ENCODE assay signal across 1 cellular context in the genomic region with DNA sequence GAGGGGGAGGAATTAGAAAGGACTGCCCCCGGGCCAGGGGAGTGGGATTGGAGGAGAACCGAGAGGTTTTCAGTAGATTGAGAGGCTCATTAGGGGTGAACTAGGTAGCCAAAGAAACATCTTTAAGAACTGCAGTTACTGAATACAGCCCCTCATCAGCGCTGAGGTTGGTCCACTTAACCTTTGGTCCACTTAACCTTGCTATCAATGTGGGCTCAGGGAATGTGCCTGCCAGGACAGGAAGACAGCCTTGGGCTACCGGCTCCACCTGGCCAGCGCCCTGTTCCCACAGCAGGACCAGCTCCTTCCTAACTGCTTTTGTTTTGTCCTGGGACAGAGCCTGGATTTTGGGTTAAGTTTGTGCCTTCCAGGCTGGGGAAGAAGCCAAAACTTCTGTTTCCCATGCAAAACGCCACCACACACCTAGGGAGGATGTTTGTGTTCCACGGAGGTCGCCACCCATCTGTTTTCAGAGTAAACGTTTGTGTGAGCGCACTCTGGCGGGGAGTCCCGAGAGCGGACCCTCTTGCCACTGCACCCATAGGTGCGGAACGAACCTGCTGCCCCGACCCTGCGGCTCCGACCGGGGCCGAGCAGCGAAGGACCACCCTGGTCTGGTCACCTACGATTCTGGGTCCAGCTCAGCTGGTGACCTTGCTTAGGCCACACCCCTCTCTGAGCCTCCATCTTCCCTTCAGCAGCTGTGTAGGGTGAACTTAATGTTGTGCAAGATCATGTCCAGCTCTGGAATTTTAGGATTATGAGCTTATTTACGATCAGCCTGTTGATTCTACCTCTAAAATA.
A peak's percentile ranks its signal among the peaks of the same experiment; 100 is the strongest.
TF ChIP-seq lines count a peak whose summit lies in the region.

No MANE protein-coding gene starts in this region.

TF ChIP-seq in HepG2, 621 proteins besides CTCF, POLR2A, EP300 and RAD21 (continued from another document and continues in another):
- TF ChIP-seq, protein P1, sequence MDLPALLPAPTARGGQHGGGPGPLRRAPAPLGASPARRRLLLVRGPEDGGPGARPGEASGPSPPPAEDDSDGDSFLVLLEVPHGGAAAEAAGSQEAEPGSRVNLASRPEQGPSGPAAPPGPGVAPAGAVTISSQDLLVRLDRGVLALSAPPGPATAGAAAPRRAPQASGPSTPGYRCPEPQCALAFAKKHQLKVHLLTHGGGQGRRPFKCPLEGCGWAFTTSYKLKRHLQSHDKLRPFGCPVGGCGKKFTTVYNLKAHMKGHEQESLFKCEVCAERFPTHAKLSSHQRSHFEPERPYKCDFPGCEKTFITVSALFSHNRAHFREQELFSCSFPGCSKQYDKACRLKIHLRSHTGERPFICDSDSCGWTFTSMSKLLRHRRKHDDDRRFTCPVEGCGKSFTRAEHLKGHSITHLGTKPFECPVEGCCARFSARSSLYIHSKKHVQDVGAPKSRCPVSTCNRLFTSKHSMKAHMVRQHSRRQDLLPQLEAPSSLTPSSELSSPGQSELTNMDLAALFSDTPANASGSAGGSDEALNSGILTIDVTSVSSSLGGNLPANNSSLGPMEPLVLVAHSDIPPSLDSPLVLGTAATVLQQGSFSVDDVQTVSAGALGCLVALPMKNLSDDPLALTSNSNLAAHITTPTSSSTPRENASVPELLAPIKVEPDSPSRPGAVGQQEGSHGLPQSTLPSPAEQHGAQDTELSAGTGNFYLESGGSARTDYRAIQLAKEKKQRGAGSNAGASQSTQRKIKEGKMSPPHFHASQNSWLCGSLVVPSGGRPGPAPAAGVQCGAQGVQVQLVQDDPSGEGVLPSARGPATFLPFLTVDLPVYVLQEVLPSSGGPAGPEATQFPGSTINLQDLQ (CRISPR knock-in tag; IDR thresholded peaks at IDR 0.05): no peak
- TF ChIP-seq ZNF543 (CRISPR knock-in tag; IDR thresholded peaks at IDR 0.05): peak; percentile 32; the same call in 1 of the 2 replicates
- TF ChIP-seq, protein P2, sequence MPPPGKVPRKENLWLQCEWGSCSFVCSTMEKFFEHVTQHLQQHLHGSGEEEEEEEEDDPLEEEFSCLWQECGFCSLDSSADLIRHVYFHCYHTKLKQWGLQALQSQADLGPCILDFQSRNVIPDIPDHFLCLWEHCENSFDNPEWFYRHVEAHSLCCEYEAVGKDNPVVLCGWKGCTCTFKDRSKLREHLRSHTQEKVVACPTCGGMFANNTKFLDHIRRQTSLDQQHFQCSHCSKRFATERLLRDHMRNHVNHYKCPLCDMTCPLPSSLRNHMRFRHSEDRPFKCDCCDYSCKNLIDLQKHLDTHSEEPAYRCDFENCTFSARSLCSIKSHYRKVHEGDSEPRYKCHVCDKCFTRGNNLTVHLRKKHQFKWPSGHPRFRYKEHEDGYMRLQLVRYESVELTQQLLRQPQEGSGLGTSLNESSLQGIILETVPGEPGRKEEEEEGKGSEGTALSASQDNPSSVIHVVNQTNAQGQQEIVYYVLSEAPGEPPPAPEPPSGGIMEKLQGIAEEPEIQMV (CRISPR knock-in tag; IDR thresholded peaks at IDR 0.05; ENCODE audit: low read depth): peak; percentile 87; the same call in 1 of the 2 replicates
- peak; percentile 85 for TF ChIP-seq ZNF205 (CRISPR knock-in tag; IDR thresholded peaks at IDR 0.05)
- TF ChIP-seq ELF1 (CRISPR knock-in tag; IDR thresholded peaks at IDR 0.05): peak; percentile 48; the same call in 1 of the 2 replicates
- TF ChIP-seq IKZF4 (CRISPR knock-in tag; IDR thresholded peaks at IDR 0.05; ENCODE audit: borderline replicate concordance, low read depth, not compliant biosample characterization): no peak
- no peak for TF ChIP-seq ZNF724P (CRISPR knock-in tag; IDR thresholded peaks at IDR 0.05; ENCODE audit: borderline replicate concordance)
- no peak for TF ChIP-seq MIER3 (CRISPR knock-in tag; IDR thresholded peaks at IDR 0.05; ENCODE audit: borderline replicate concordance)
- no peak for TF ChIP-seq NR3C1 (CRISPR knock-in tag; IDR thresholded peaks at IDR 0.05)
- TF ChIP-seq FOXO1 (CRISPR knock-in tag; IDR thresholded peaks at IDR 0.05): peak; percentile 58; the same call in 1 of the 2 replicates
- no peak for TF ChIP-seq SOX6 (IDR thresholded peaks at IDR 0.05)
- TF ChIP-seq SOX6 (CRISPR knock-in tag; IDR thresholded peaks at IDR 0.05): peak; percentile 67
- TF ChIP-seq HMGA1 (CRISPR knock-in tag; conservative IDR thresholded peaks at IDR 0.05): no peak
- 0 out of 2 replicates have a peak, but pooled peaks have one; percentile 30 for TF ChIP-seq DMAP1 (CRISPR knock-in tag; IDR thresholded peaks at IDR 0.05)
- TF ChIP-seq ZNF775 (CRISPR knock-in tag; IDR thresholded peaks at IDR 0.05; ENCODE audit: borderline replicate concordance): no peak
- TF ChIP-seq NFE2L1 (CRISPR knock-in tag; IDR thresholded peaks at IDR 0.05; ENCODE audit: borderline replicate concordance): no peak
- no peak; the same call in 1 of the 2 replicates for TF ChIP-seq PRMT3 (CRISPR knock-in tag; IDR thresholded peaks at IDR 0.05; ENCODE audit: borderline replicate concordance, low read depth)
- no peak for TF ChIP-seq ZFP37 (CRISPR knock-in tag; IDR thresholded peaks at IDR 0.05; ENCODE audit: borderline replicate concordance)
- TF ChIP-seq STAT5B (CRISPR knock-in tag; IDR thresholded peaks at IDR 0.05): no peak
- TF ChIP-seq EEA1 (CRISPR knock-in tag; IDR thresholded peaks at IDR 0.05; ENCODE audit: borderline replicate concordance): no peak
- no peak for TF ChIP-seq KDM4B (CRISPR knock-in tag; IDR thresholded peaks at IDR 0.05)
- TF ChIP-seq ZNF484 (CRISPR knock-in tag; IDR thresholded peaks at IDR 0.05; ENCODE audit: borderline replicate concordance, low read depth): no peak
- TF ChIP-seq SMYD3 (CRISPR knock-in tag; IDR thresholded peaks at IDR 0.05): no peak
- TF ChIP-seq, protein P3, sequence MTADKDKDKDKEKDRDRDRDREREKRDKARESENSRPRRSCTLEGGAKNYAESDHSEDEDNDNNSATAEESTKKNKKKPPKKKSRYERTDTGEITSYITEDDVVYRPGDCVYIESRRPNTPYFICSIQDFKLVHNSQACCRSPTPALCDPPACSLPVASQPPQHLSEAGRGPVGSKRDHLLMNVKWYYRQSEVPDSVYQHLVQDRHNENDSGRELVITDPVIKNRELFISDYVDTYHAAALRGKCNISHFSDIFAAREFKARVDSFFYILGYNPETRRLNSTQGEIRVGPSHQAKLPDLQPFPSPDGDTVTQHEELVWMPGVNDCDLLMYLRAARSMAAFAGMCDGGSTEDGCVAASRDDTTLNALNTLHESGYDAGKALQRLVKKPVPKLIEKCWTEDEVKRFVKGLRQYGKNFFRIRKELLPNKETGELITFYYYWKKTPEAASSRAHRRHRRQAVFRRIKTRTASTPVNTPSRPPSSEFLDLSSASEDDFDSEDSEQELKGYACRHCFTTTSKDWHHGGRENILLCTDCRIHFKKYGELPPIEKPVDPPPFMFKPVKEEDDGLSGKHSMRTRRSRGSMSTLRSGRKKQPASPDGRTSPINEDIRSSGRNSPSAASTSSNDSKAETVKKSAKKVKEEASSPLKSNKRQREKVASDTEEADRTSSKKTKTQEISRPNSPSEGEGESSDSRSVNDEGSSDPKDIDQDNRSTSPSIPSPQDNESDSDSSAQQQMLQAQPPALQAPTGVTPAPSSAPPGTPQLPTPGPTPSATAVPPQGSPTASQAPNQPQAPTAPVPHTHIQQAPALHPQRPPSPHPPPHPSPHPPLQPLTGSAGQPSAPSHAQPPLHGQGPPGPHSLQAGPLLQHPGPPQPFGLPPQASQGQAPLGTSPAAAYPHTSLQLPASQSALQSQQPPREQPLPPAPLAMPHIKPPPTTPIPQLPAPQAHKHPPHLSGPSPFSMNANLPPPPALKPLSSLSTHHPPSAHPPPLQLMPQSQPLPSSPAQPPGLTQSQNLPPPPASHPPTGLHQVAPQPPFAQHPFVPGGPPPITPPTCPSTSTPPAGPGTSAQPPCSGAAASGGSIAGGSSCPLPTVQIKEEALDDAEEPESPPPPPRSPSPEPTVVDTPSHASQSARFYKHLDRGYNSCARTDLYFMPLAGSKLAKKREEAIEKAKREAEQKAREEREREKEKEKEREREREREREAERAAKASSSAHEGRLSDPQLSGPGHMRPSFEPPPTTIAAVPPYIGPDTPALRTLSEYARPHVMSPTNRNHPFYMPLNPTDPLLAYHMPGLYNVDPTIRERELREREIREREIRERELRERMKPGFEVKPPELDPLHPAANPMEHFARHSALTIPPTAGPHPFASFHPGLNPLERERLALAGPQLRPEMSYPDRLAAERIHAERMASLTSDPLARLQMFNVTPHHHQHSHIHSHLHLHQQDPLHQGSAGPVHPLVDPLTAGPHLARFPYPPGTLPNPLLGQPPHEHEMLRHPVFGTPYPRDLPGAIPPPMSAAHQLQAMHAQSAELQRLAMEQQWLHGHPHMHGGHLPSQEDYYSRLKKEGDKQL (CRISPR knock-in tag; IDR thresholded peaks at IDR 0.05; ENCODE audit: low read depth): no peak
- no peak for TF ChIP-seq SIN3B (IDR thresholded peaks at IDR 0.05; ENCODE audit: low read length)
- no peak for TF ChIP-seq ZNF232 (CRISPR knock-in tag; IDR thresholded peaks at IDR 0.05; ENCODE audit: borderline replicate concordance)
- TF ChIP-seq, protein P4, sequence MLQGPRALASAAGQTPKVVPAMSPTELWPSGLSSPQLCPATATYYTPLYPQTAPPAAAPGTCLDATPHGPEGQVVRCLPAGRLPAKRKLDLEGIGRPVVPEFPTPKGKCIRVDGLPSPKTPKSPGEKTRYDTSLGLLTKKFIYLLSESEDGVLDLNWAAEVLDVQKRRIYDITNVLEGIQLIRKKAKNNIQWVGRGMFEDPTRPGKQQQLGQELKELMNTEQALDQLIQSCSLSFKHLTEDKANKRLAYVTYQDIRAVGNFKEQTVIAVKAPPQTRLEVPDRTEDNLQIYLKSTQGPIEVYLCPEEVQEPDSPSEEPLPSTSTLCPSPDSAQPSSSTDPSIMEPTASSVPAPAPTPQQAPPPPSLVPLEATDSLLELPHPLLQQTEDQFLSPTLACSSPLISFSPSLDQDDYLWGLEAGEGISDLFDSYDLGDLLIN (CRISPR knock-in tag; IDR thresholded peaks at IDR 0.05; ENCODE audit: borderline replicate concordance): 0 out of 2 replicates have a peak, but pooled peaks have one; percentile 21
- TF ChIP-seq, protein P5, sequence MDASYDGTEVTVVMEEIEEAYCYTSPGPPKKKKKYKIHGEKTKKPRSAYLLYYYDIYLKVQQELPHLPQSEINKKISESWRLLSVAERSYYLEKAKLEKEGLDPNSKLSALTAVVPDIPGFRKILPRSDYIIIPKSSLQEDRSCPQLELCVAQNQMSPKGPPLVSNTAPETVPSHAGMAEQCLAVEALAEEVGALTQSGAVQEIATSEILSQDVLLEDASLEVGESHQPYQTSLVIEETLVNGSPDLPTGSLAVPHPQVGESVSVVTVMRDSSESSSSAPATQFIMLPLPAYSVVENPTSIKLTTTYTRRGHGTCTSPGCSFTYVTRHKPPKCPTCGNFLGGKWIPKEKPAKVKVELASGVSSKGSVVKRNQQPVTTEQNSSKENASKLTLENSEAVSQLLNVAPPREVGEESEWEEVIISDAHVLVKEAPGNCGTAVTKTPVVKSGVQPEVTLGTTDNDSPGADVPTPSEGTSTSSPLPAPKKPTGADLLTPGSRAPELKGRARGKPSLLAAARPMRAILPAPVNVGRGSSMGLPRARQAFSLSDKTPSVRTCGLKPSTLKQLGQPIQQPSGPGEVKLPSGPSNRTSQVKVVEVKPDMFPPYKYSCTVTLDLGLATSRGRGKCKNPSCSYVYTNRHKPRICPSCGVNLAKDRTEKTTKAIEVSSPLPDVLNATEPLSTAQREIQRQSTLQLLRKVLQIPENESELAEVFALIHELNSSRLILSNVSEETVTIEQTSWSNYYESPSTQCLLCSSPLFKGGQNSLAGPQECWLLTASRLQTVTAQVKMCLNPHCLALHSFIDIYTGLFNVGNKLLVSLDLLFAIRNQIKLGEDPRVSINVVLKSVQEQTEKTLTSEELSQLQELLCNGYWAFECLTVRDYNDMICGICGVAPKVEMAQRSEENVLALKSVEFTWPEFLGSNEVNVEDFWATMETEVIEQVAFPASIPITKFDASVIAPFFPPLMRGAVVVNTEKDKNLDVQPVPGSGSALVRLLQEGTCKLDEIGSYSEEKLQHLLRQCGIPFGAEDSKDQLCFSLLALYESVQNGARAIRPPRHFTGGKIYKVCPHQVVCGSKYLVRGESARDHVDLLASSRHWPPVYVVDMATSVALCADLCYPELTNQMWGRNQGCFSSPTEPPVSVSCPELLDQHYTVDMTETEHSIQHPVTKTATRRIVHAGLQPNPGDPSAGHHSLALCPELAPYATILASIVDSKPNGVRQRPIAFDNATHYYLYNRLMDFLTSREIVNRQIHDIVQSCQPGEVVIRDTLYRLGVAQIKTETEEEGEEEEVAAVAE (CRISPR knock-in tag; IDR thresholded peaks at IDR 0.05; ENCODE audit: borderline replicate concordance): peak; percentile 52; the same call in 1 of the 2 replicates
- no peak for TF ChIP-seq ZNF749 (CRISPR knock-in tag; IDR thresholded peaks at IDR 0.05; ENCODE audit: borderline replicate concordance)
- TF ChIP-seq, protein P6, sequence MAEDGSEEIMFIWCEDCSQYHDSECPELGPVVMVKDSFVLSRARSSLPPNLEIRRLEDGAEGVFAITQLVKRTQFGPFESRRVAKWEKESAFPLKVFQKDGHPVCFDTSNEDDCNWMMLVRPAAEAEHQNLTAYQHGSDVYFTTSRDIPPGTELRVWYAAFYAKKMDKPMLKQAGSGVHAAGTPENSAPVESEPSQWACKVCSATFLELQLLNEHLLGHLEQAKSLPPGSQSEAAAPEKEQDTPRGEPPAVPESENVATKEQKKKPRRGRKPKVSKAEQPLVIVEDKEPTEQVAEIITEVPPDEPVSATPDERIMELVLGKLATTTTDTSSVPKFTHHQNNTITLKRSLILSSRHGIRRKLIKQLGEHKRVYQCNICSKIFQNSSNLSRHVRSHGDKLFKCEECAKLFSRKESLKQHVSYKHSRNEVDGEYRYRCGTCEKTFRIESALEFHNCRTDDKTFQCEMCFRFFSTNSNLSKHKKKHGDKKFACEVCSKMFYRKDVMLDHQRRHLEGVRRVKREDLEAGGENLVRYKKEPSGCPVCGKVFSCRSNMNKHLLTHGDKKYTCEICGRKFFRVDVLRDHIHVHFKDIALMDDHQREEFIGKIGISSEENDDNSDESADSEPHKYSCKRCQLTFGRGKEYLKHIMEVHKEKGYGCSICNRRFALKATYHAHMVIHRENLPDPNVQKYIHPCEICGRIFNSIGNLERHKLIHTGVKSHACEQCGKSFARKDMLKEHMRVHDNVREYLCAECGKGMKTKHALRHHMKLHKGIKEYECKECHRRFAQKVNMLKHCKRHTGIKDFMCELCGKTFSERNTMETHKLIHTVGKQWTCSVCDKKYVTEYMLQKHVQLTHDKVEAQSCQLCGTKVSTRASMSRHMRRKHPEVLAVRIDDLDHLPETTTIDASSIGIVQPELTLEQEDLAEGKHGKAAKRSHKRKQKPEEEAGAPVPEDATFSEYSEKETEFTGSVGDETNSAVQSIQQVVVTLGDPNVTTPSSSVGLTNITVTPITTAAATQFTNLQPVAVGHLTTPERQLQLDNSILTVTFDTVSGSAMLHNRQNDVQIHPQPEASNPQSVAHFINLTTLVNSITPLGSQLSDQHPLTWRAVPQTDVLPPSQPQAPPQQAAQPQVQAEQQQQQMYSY (CRISPR knock-in tag; IDR thresholded peaks at IDR 0.05): no peak
- TF ChIP-seq, protein P7, sequence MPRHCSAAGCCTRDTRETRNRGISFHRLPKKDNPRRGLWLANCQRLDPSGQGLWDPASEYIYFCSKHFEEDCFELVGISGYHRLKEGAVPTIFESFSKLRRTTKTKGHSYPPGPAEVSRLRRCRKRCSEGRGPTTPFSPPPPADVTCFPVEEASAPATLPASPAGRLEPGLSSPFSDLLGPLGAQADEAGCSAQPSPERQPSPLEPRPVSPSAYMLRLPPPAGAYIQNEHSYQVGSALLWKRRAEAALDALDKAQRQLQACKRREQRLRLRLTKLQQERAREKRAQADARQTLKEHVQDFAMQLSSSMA (CRISPR knock-in tag; IDR thresholded peaks at IDR 0.05): no peak
- TF ChIP-seq RFX5 (IDR thresholded peaks at IDR 0.05; ENCODE audit: low read depth, low read length): no peak
- no peak for TF ChIP-seq ZNF616 (CRISPR knock-in tag; IDR thresholded peaks at IDR 0.05; ENCODE audit: low read depth)
